Comparison of ENCODE assay signal across 8 cellular contexts in the genomic region with DNA sequence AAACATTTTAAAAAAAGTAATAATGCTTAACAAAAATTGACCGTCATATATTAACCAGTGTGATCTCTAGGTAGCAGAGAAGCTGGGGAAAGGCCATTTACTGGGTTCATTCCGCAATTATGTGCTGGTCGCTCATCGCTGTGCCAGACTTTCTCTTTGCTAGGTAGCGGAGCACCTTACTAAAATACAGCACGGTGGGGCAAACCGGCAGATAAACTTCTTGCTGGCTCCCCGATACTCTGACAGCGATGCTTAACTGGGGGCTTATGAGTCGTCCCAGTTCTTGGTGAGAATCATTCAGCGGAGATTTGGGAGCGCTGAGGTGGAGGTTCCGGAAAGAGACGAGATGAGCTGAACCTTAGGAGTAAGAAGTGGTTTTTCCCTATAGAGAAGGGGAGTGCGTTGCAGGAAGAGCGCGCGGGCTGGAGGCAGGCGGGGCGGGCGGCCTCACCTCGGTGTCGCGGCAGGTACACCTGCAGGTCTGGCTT. TPM values are rescaled to one million over a fixed set of nuclear protein-coding genes. Genes with fewer than 3 reads are reported as not detected.
DNase-seq lines count a peak whose midpoint lies in the region; ATAC-seq, FAIRE-seq and TF ChIP-seq lines count a peak whose summit lies in the region.

No MANE protein-coding gene starts in this region.

- peak overlapping the region; percentile 85 for H3K4me3 ChIP-seq in kidney (ENCODE audit: low read length in 2 of 2)
- peak overlapping the region; percentile 78 for H3K4me3 ChIP-seq in thoracic aorta

- no peaks in the 10 kb centered on the region for H3K27me3 ChIP-seq in thoracic aorta (replicated peaks; ENCODE audit: insufficient read depth)

- peak overlapping the region; percentile 30 to 73 for H3K27ac ChIP-seq in kidney (ENCODE audit: low read depth in 2 of 2, low read length in 2 of 2)
- peak overlapping the region; percentile 82 to 84 for H3K27ac ChIP-seq in thoracic aorta

- H3K9me3 Mint-ChIP-seq in activated T-helper 2 cell treated with anti-CD3 and anti-CD28 coated beads, Interferon-gamma antibody, Interleukin-2, Interleukin-4, amounts not matched to agents 10 μg/mL and 5 μg/mL and 100 μg/mL, durations not matched to agents 14 hours and 24 hours and 36 hours, result no peaks in the 10 kb centered on the region

- H3K4me1 Mint-ChIP-seq in activated T-helper 2 cell treated with anti-CD3 and anti-CD28 coated beads, Interferon-gamma antibody, Interleukin-2, Interleukin-4, amounts not matched to agents 10 μg/mL and 5 μg/mL and 100 μg/mL, durations not matched to agents 14 hours and 24 hours and 36 hours (ENCODE audit: low read depth), result peaks cover 5% of the 10 kb centered on the region

- FAIRE-seq in kidney (lab: Jason Lieb, UNC), result no peak

- peak overlapping the region; percentile 97 for H3K27ac Mint-ChIP-seq in activated T-helper 2 cell treated with anti-CD3 and anti-CD28 coated beads, Interferon-gamma antibody, Interleukin-2, Interleukin-4, amounts not matched to agents 10 μg/mL and 5 μg/mL and 100 μg/mL, durations not matched to agents 14 hours and 24 hours and 36 hours

- TF ChIP-seq CTCF in kidney (IDR thresholded peaks at IDR 0.05; ENCODE audit: borderline replicate concordance, extremely low read depth, insufficient read depth) (no peak), thoracic aorta (IDR thresholded peaks at IDR 0.05) (no peak)

- H3K36me3 ChIP-seq in kidney (ENCODE audit: control insufficient read depth in 1 of 2, insufficient read depth in 2 of 2, low read length in 2 of 2) (peaks cover 8 to 10% of the 10 kb centered on the region in 2 donors), thoracic aorta (peaks cover 4% of the 10 kb centered on the region)

- peaks cover 9 to 13% of the 10 kb centered on the region in 2 donors for H3K4me1 ChIP-seq in kidney (ENCODE audit: control insufficient read depth in 1 of 2, insufficient read depth in 1 of 2, low read depth in 1 of 2, low read length in 2 of 2)
- peaks cover 14 to 42% of the 10 kb centered on the region in 2 donors for H3K4me1 ChIP-seq in thoracic aorta (ENCODE audit: control insufficient read depth in 1 of 2, low read depth in 2 of 2)

- intact Hi-C loops in Right ventricle myocardium superior (cut with DNase I) (no loop called here), Right ventricle myocardium inferior (cut with DNase I) (no loop called here), kidney (cut with DNase I) (no loop called here)
- intact Hi-C loops in activated T-helper 2 cell treated with anti-CD3 and anti-CD28 coated beads, Interferon-gamma antibody, Interleukin-2, Interleukin-4, amounts not matched to agents 10 μg/mL and 5 μg/mL and 100 μg/mL, durations not matched to agents 14 hours and 24 hours and 36 hours (cut with micrococcal nuclease), result loop anchor here (1.0 to 10.0 kb wide), 4 partner anchors 9 to 584 kb away; a partner anchor contains a TSS

- H3K36me3 Mint-ChIP-seq in activated T-helper 2 cell treated with anti-CD3 and anti-CD28 coated beads, Interferon-gamma antibody, Interleukin-2, Interleukin-4, amounts not matched to agents 10 μg/mL and 5 μg/mL and 100 μg/mL, durations not matched to agents 14 hours and 24 hours and 36 hours (ENCODE audit: low read depth), result peaks cover 32% of the 10 kb centered on the region

- DNase-seq in Right ventricle myocardium superior, result no peak
- DNase-seq in Right ventricle myocardium inferior (ENCODE audit: missing footprints), result no peak
- no peak for DNase-seq in activated T-helper 2 cell treated with anti-CD3 and anti-CD28 coated beads, Interferon-gamma antibody, Interleukin-2, Interleukin-4, amounts not matched to agents 10 μg/mL and 5 μg/mL and 100 μg/mL, durations not matched to agents 14 hours and 24 hours and 36 hours (ENCODE audit: low spot score)
- DNase-seq in kidney, result no peak
- DNase-seq in thoracic aorta (ENCODE audit: low spot score), result no peak
- DNase-seq in amygdala (lab: John Stamatoyannopoulos, UW), result no peak
- DNase-seq in OCI-M1 (lab: John Stamatoyannopoulos, UW), result no peak
- DNase-seq in mucosa of gallbladder (ENCODE audit: low spot score), result no peak

- ATAC-seq in Right ventricle myocardium superior (ENCODE audit: poor library complexity) (peak; percentile 3), Right ventricle myocardium inferior (no peak), thoracic aorta (ENCODE audit: insufficient number of reproducible peaks, low FRiP score, low read depth) (no peak)

- peak overlapping the region; percentile 80 to 85 for H3K9ac ChIP-seq in kidney (ENCODE audit: low read length in 2 of 2)

- H3K9me3 ChIP-seq in kidney (ENCODE audit: control insufficient read depth in 1 of 2, low read length in 2 of 2), result no peaks in the 10 kb centered on the region
- H3K9me3 ChIP-seq in thoracic aorta, result no peaks in the 10 kb centered on the region

- H3K27me3 Mint-ChIP-seq in activated T-helper 2 cell treated with anti-CD3 and anti-CD28 coated beads, Interferon-gamma antibody, Interleukin-2, Interleukin-4, amounts not matched to agents 10 μg/mL and 5 μg/mL and 100 μg/mL, durations not matched to agents 14 hours and 24 hours and 36 hours (ENCODE audit: low read depth), result no peaks in the 10 kb centered on the region

- H3K4me3 Mint-ChIP-seq in activated T-helper 2 cell treated with anti-CD3 and anti-CD28 coated beads, Interferon-gamma antibody, Interleukin-2, Interleukin-4, amounts not matched to agents 10 μg/mL and 5 μg/mL and 100 μg/mL, durations not matched to agents 14 hours and 24 hours and 36 hours (ENCODE audit: low read depth), result peak overlapping the region; percentile 100

RNA-seq across cellular contexts. Expression of a gene that starts 0.6 kb away (rescaled TPM):
- total RNA-seq in Right ventricle myocardium superior, result 26.5 TPM
- 26.4 TPM for total RNA-seq in Right ventricle myocardium inferior
- total RNA-seq in activated T-helper 2 cell treated with anti-CD3 and anti-CD28 coated beads, Interferon-gamma antibody, Interleukin-2, Interleukin-4, amounts not matched to agents 10 μg/mL and 5 μg/mL and 100 μg/mL, durations not matched to agents 14 hours and 24 hours and 36 hours, result 34.7 and 35.6 TPM in 2 replicates
- 34.5 TPM for total RNA-seq in kidney
- 37.6 TPM for polyA plus RNA-seq in kidney (ENCODE audit: insufficient read depth, low read depth, low replicate concordance)
- 10 to 100 TPM; 13.0 to 21.9 TPM for total RNA-seq in thoracic aorta
- total RNA-seq in mucosa of gallbladder, result 47.8 TPM

RNA-seq across cellular contexts. Expression of a gene that starts 4.7 kb away (rescaled TPM):
- total RNA-seq in Right ventricle myocardium superior (27.3 TPM), Right ventricle myocardium inferior (30.8 TPM), kidney (36.4 TPM), thoracic aorta (100 to 1,000 TPM in 1 of 2 donors, 10 to 100 TPM in 1; 39.5 to 109 TPM), mucosa of gallbladder (44.1 TPM)
- 84.1 and 90.1 TPM in 2 replicates for total RNA-seq in activated T-helper 2 cell treated with anti-CD3 and anti-CD28 coated beads, Interferon-gamma antibody, Interleukin-2, Interleukin-4, amounts not matched to agents 10 μg/mL and 5 μg/mL and 100 μg/mL, durations not matched to agents 14 hours and 24 hours and 36 hours
- polyA plus RNA-seq in kidney (ENCODE audit: insufficient read depth, low read depth, low replicate concordance), result 35.5 TPM

RNA-seq across cellular contexts. Expression of a gene that starts 8.8 kb away (rescaled TPM):
- total RNA-seq in Right ventricle myocardium superior (9.5 TPM), Right ventricle myocardium inferior (10.8 TPM), kidney (23.1 TPM), thoracic aorta (10 to 100 TPM; 25.7 to 26.3 TPM), mucosa of gallbladder (31.9 TPM)
- total RNA-seq in activated T-helper 2 cell treated with anti-CD3 and anti-CD28 coated beads, Interferon-gamma antibody, Interleukin-2, Interleukin-4, amounts not matched to agents 10 μg/mL and 5 μg/mL and 100 μg/mL, durations not matched to agents 14 hours and 24 hours and 36 hours, result 6.5 and 7.0 TPM in 2 replicates
- polyA plus RNA-seq in kidney (ENCODE audit: insufficient read depth, low read depth, low replicate concordance), result 61.2 TPM

RNA-seq across cellular contexts. Expression of a gene that starts 15.7 kb away (rescaled TPM):
- total RNA-seq in Right ventricle myocardium superior, result 74.5 TPM
- 87.8 TPM for total RNA-seq in Right ventricle myocardium inferior
- 130 and 134 TPM in 2 replicates for total RNA-seq in activated T-helper 2 cell treated with anti-CD3 and anti-CD28 coated beads, Interferon-gamma antibody, Interleukin-2, Interleukin-4, amounts not matched to agents 10 μg/mL and 5 μg/mL and 100 μg/mL, durations not matched to agents 14 hours and 24 hours and 36 hours
- total RNA-seq in kidney, result 89.9 TPM
- polyA plus RNA-seq in kidney (ENCODE audit: insufficient read depth, low read depth, low replicate concordance), result 407 TPM
- total RNA-seq in thoracic aorta, result 100 to 1,000 TPM; 107 to 124 TPM
- 94.1 TPM for total RNA-seq in mucosa of gallbladder

RNA-seq across cellular contexts. Expression of a gene that starts 27.0 kb away (rescaled TPM):
- total RNA-seq in Right ventricle myocardium superior, result 56.3 TPM
- total RNA-seq in Right ventricle myocardium inferior, result 62.1 TPM
- 41.0 and 41.3 TPM in 2 replicates for total RNA-seq in activated T-helper 2 cell treated with anti-CD3 and anti-CD28 coated beads, Interferon-gamma antibody, Interleukin-2, Interleukin-4, amounts not matched to agents 10 μg/mL and 5 μg/mL and 100 μg/mL, durations not matched to agents 14 hours and 24 hours and 36 hours
- 46.0 TPM for total RNA-seq in kidney
- 145 TPM for polyA plus RNA-seq in kidney (ENCODE audit: insufficient read depth, low read depth, low replicate concordance)
- total RNA-seq in thoracic aorta, result 10 to 100 TPM; 27.1 to 42.8 TPM
- 48.8 TPM for total RNA-seq in mucosa of gallbladder
